Comparison of ENCODE assay signal across 1 cellular context in the genomic region with DNA sequence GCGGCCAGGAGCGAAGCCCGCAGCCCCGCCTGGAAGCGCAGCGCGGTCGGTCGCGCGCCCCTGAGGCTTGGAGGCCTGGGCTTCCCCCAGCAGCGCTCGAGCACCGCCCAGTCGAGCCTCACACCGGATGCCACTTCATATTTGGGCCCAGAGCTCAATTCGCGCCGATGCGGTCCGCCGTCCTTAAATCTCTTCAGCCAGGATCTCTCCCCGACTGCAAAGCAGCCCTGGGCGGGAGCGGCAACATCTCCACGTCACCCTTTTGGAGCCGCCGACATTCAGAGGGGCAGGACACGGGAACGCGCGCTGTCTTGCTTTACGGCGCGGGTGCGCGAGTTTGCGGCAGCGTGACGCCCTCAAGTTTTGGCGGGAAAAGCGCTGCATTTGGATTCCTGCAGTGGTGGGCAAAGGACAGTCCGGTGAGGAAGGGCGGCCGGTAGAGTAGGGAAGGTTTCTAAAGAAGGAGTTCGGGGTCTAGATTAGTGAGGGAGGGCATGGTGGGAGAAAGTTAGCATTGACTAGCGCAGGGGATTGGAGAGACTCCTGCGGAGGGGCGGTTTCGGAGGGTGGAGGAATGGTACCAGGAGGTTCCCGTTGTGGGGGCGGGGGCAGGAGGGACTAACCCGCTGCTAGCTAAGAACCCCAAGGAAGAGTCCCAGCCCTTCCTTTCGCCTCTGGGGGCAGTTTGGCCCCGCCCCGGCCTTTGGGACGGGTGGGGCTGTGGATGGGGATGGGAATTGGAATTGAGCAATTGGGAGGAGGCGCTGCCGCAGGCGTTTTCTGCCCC.
TF ChIP-seq lines count a peak whose summit lies in the region.

No MANE protein-coding gene starts in this region.

TF ChIP-seq in HepG2, 621 proteins besides CTCF, POLR2A, EP300 and RAD21 (continued from another document and continues in another):
- TF ChIP-seq NFATC3 (CRISPR knock-in tag; IDR thresholded peaks at IDR 0.05) (no peak; the same call in 1 of the 2 replicates), ZNF431 (CRISPR knock-in tag; IDR thresholded peaks at IDR 0.05; ENCODE audit: borderline replicate concordance, low read depth) (peak; percentile 52; the same call in 1 of the 2 replicates), ZNF577 (CRISPR knock-in tag; IDR thresholded peaks at IDR 0.05; ENCODE audit: borderline replicate concordance, low read depth) (no peak), MTERF4 (CRISPR knock-in tag; IDR thresholded peaks at IDR 0.05) (peak; percentile 98), ZNF546 (CRISPR knock-in tag; conservative IDR thresholded peaks at IDR 0.05) (no peak; the same call in 1 of the 2 replicates), TFAP4 (IDR thresholded peaks at IDR 0.05; ENCODE audit: borderline replicate concordance, low read depth) (no peak; the same call in 1 of the 2 replicates), ZBTB3 (CRISPR knock-in tag; IDR thresholded peaks at IDR 0.05; ENCODE audit: borderline replicate concordance, low read depth) (peak; percentile 88), SMARCC2 (IDR thresholded peaks at IDR 0.05) (no peak), FOXC1 (CRISPR knock-in tag; IDR thresholded peaks at IDR 0.05; ENCODE audit: borderline replicate concordance) (peak; percentile 89; the same call in 1 of the 2 replicates), RARA (CRISPR knock-in tag; IDR thresholded peaks at IDR 0.05) (no peak; the same call in 1 of the 2 replicates), SOX5 (CRISPR knock-in tag; IDR thresholded peaks at IDR 0.05; ENCODE audit: borderline replicate concordance) (no peak), SSRP1 (CRISPR knock-in tag; IDR thresholded peaks at IDR 0.05) (0 out of 2 replicates have a peak, but pooled peaks have one; percentile 79), DNMT3B (CRISPR knock-in tag; conservative IDR thresholded peaks at IDR 0.05) (peak; percentile 46; the same call in 1 of the 2 replicates), ZNF556 (CRISPR knock-in tag; IDR thresholded peaks at IDR 0.05; ENCODE audit: borderline replicate concordance) (peak; percentile 75), JARID2 (CRISPR knock-in tag; IDR thresholded peaks at IDR 0.05; ENCODE audit: insufficient replicate concordance) (peak; percentile 33), ZNF558 (CRISPR knock-in tag; IDR thresholded peaks at IDR 0.05; ENCODE audit: borderline replicate concordance) (peak; percentile 98), MIXL1 (CRISPR knock-in tag; IDR thresholded peaks at IDR 0.05) (peak; percentile 44; the same call in 1 of the 2 replicates), SIN3B (IDR thresholded peaks at IDR 0.05; ENCODE audit: low read length) (peak; percentile 84), AGO2 (optimal IDR thresholded peaks at IDR 0.05; ENCODE audit: low read depth, low read length) (peak; percentile 99), CC2D1A (CRISPR knock-in tag; IDR thresholded peaks at IDR 0.05) (no peak; the same call in 1 of the 2 replicates), HCFC1 (IDR thresholded peaks at IDR 0.05; ENCODE audit: low read depth, low read length) (no peak), ZZZ3 (CRISPR knock-in tag; IDR thresholded peaks at IDR 0.05; ENCODE audit: borderline replicate concordance) (peak; percentile 71; the same call in 1 of the 2 replicates), ZNF616 (CRISPR knock-in tag; IDR thresholded peaks at IDR 0.05; ENCODE audit: low read depth) (no peak), ATM (IDR thresholded peaks at IDR 0.05; ENCODE audit: borderline replicate concordance) (no peak), POLR2AphosphoS2 (IDR thresholded peaks at IDR 0.05; ENCODE audit: low read depth, low read length) (peak; percentile 63), ZNF598 (CRISPR knock-in tag; IDR thresholded peaks at IDR 0.05; ENCODE audit: borderline replicate concordance) (peak; percentile 99), SALL2 (CRISPR knock-in tag; IDR thresholded peaks at IDR 0.05) (peak; percentile 98), PAXIP1 (CRISPR knock-in tag; conservative IDR thresholded peaks at IDR 0.05) (peak; percentile 49; the same call in 1 of the 2 replicates), TP53 (CRISPR knock-in tag; conservative IDR thresholded peaks at IDR 0.05) (peak; percentile 85; the same call in 1 of the 2 replicates), KDM4B (CRISPR knock-in tag; IDR thresholded peaks at IDR 0.05) (0 out of 2 replicates have a peak, but pooled peaks have one; percentile 14), LCORL (IDR thresholded peaks at IDR 0.05) (no peak), LCORL (CRISPR knock-in tag; IDR thresholded peaks at IDR 0.05) (peak; percentile 73; the same call in 1 of the 2 replicates), NFYC (CRISPR knock-in tag; IDR thresholded peaks at IDR 0.05) (peak; percentile 46; the same call in 1 of the 2 replicates), ZSCAN20 (CRISPR knock-in tag; IDR thresholded peaks at IDR 0.05; ENCODE audit: borderline replicate concordance) (no peak; the same call in 1 of the 2 replicates), NBN (conservative IDR thresholded peaks at IDR 0.05) (no peak), KMT2B (CRISPR knock-in tag; IDR thresholded peaks at IDR 0.05) (peak; percentile 99)
- TF ChIP-seq, protein P1, sequence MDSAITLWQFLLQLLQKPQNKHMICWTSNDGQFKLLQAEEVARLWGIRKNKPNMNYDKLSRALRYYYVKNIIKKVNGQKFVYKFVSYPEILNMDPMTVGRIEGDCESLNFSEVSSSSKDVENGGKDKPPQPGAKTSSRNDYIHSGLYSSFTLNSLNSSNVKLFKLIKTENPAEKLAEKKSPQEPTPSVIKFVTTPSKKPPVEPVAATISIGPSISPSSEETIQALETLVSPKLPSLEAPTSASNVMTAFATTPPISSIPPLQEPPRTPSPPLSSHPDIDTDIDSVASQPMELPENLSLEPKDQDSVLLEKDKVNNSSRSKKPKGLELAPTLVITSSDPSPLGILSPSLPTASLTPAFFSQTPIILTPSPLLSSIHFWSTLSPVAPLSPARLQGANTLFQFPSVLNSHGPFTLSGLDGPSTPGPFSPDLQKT (CRISPR knock-in tag; IDR thresholded peaks at IDR 0.05; ENCODE audit: borderline replicate concordance), result 0 out of 2 replicates have a peak, but pooled peaks have one; percentile 80
- TF ChIP-seq, protein P2, sequence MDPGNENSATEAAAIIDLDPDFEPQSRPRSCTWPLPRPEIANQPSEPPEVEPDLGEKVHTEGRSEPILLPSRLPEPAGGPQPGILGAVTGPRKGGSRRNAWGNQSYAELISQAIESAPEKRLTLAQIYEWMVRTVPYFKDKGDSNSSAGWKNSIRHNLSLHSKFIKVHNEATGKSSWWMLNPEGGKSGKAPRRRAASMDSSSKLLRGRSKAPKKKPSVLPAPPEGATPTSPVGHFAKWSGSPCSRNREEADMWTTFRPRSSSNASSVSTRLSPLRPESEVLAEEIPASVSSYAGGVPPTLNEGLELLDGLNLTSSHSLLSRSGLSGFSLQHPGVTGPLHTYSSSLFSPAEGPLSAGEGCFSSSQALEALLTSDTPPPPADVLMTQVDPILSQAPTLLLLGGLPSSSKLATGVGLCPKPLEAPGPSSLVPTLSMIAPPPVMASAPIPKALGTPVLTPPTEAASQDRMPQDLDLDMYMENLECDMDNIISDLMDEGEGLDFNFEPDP (CRISPR knock-in tag; conservative IDR thresholded peaks at IDR 0.05), result no peak
- TF ChIP-seq, protein P3, sequence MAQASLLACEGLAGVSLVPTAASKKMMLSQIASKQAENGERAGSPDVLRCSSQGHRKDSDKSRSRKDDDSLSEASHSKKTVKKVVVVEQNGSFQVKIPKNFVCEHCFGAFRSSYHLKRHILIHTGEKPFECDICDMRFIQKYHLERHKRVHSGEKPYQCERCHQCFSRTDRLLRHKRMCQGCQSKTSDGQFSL (CRISPR knock-in tag; IDR thresholded peaks at IDR 0.05), result no peak; the same call in 1 of the 2 replicates
- TF ChIP-seq, protein P4, sequence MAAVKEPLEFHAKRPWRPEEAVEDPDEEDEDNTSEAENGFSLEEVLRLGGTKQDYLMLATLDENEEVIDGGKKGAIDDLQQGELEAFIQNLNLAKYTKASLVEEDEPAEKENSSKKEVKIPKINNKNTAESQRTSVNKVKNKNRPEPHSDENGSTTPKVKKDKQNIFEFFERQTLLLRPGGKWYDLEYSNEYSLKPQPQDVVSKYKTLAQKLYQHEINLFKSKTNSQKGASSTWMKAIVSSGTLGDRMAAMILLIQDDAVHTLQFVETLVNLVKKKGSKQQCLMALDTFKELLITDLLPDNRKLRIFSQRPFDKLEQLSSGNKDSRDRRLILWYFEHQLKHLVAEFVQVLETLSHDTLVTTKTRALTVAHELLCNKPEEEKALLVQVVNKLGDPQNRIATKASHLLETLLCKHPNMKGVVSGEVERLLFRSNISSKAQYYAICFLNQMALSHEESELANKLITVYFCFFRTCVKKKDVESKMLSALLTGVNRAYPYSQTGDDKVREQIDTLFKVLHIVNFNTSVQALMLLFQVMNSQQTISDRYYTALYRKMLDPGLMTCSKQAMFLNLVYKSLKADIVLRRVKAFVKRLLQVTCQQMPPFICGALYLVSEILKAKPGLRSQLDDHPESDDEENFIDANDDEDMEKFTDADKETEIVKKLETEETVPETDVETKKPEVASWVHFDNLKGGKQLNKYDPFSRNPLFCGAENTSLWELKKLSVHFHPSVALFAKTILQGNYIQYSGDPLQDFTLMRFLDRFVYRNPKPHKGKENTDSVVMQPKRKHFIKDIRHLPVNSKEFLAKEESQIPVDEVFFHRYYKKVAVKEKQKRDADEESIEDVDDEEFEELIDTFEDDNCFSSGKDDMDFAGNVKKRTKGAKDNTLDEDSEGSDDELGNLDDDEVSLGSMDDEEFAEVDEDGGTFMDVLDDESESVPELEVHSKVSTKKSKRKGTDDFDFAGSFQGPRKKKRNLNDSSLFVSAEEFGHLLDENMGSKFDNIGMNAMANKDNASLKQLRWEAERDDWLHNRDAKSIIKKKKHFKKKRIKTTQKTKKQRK (IDR thresholded peaks at IDR 0.05; ENCODE audit: low read length), result no peak
- TF ChIP-seq, protein P5, sequence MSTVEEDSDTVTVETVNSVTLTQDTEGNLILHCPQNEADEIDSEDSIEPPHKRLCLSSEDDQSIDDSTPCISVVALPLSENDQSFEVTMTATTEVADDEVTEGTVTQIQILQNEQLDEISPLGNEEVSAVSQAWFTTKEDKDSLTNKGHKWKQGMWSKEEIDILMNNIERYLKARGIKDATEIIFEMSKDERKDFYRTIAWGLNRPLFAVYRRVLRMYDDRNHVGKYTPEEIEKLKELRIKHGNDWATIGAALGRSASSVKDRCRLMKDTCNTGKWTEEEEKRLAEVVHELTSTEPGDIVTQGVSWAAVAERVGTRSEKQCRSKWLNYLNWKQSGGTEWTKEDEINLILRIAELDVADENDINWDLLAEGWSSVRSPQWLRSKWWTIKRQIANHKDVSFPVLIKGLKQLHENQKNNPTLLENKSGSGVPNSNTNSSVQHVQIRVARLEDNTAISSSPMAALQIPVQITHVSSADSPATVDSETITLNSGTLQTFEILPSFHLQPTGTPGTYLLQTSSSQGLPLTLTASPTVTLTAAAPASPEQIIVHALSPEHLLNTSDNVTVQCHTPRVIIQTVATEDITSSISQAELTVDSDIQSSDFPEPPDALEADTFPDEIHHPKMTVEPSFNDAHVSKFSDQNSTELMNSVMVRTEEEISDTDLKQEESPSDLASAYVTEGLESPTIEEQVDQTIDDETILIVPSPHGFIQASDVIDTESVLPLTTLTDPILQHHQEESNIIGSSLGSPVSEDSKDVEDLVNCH (CRISPR knock-in tag; IDR thresholded peaks at IDR 0.05), result peak; percentile 73; the same call in 1 of the 2 replicates
- TF ChIP-seq, protein P6, sequence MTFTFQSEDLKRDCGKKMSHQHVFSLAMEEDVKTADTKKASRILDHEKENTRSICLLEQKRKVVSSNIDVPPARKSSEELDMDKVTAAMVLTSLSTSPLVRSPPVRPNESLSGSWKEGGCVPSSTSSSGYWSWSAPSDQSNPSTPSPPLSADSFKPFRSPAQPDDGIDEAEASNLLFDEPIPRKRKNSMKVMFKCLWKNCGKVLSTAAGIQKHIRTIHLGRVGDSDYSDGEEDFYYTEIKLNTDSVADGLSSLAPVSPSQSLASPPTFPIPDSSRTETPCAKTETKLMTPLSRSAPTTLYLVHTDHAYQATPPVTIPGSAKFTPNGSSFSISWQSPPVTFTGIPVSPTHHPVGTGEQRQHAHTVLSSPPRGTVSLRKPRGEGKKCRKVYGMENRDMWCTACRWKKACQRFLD (CRISPR knock-in tag; IDR thresholded peaks at IDR 0.05; ENCODE audit: borderline replicate concordance), result peak; percentile 94
- TF ChIP-seq, protein P7, sequence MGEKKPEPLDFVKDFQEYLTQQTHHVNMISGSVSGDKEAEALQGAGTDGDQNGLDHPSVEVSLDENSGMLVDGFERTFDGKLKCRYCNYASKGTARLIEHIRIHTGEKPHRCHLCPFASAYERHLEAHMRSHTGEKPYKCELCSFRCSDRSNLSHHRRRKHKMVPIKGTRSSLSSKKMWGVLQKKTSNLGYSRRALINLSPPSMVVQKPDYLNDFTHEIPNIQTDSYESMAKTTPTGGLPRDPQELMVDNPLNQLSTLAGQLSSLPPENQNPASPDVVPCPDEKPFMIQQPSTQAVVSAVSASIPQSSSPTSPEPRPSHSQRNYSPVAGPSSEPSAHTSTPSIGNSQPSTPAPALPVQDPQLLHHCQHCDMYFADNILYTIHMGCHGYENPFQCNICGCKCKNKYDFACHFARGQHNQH (CRISPR knock-in tag; IDR thresholded peaks at IDR 0.05), result peak; percentile 69
